ENCODE assay signal across 24 cellular contexts in the genomic region with DNA sequence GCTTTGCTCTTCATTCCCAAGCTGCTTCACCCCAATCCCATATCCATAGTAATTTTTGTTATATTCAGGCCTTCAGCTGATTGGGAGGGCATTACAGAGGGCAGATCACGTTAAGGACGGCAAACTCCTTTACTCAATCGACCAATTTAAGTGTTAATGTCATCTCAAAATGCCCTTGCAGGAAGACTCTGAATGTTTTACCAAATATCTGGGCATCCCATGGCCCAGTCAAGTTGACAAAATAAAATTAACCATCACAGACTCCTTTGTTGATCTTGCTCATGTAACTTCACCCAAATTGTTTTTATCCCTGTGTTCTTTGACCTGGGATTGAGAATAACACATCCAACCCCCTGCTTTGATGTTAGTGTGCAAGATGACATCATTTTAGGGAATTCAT.
"Had no signal": no experiment of that assay in that cellular context is flagged by ENCODE, and none has a peak within 500 bp of the region (broad histone marks: within the 10 kb centered on the region; RNA-seq: fewer than 3 reads in every experiment).

No MANE protein-coding gene starts in this region.

- H3K27ac Mint-ChIP-seq: stimulated activated effector memory CD8-positive, alpha-beta T cell treated with anti-CD3 and anti-CD28 coated beads, Interleukin-12 subunit alpha, Interleukin-12 subunit beta, amount 100 ng/mL, for 72 hours; stimulated activated memory B cell treated with anti-CD40 and anti-IgM and Interleukin-4, amounts not matched to agents 10 μg/mL and 1 μg/mL and 100 μg/mL, for 72 hours; stimulated activated naive B cell treated with anti-CD40 and anti-IgM and Interleukin-4, amounts not matched to agents 10 μg/mL and 1 μg/mL and 100 μg/mL, for 72 hours; stimulated activated naive CD8-positive, alpha-beta T cell treated with anti-CD3 and anti-CD28 coated beads, Interleukin-15, amount 100 ng/mL, for 72 hours; stimulated activated naive CD8-positive, alpha-beta T cell treated with anti-CD3 and anti-CD28 coated beads, Interleukin-15, Interleukin-2, amounts not matched to agents 100 ng/mL and 50 ng/mL, for 24 hours; type B pancreatic cell had no signal

- H3K4me3 Mint-ChIP-seq: stimulated activated effector memory CD8-positive, alpha-beta T cell treated with anti-CD3 and anti-CD28 coated beads, Interleukin-12 subunit alpha, Interleukin-12 subunit beta, amount 100 ng/mL, for 72 hours; stimulated activated memory B cell treated with anti-CD40 and anti-IgM and Interleukin-4, amounts not matched to agents 10 μg/mL and 1 μg/mL and 100 μg/mL, for 72 hours; stimulated activated naive B cell treated with anti-CD40 and anti-IgM and Interleukin-4, amounts not matched to agents 10 μg/mL and 1 μg/mL and 100 μg/mL, for 72 hours; stimulated activated naive CD8-positive, alpha-beta T cell treated with anti-CD3 and anti-CD28 coated beads, Interleukin-15, amount 100 ng/mL, for 72 hours; stimulated activated naive CD8-positive, alpha-beta T cell treated with anti-CD3 and anti-CD28 coated beads, Interleukin-15, Interleukin-2, amounts not matched to agents 100 ng/mL and 50 ng/mL, for 24 hours; type B pancreatic cell had no signal

- H3K36me3 Mint-ChIP-seq: stimulated activated effector memory CD8-positive, alpha-beta T cell treated with anti-CD3 and anti-CD28 coated beads, Interleukin-12 subunit alpha, Interleukin-12 subunit beta, amount 100 ng/mL, for 72 hours; stimulated activated memory B cell treated with anti-CD40 and anti-IgM and Interleukin-4, amounts not matched to agents 10 μg/mL and 1 μg/mL and 100 μg/mL, for 72 hours; stimulated activated naive B cell treated with anti-CD40 and anti-IgM and Interleukin-4, amounts not matched to agents 10 μg/mL and 1 μg/mL and 100 μg/mL, for 72 hours had no signal

- DNase-seq: stimulated activated CD4-positive, alpha-beta T cell treated with anti-CD3 and anti-CD28 coated beads, Interleukin-2, amount 100 ng/mL, for 48 hours; stimulated activated CD4-positive, alpha-beta T cell treated with anti-CD3 and anti-CD28 coated beads, Interleukin-4, amount 100 ng/mL, for 1 hour; stimulated activated CD4-positive, alpha-beta T cell treated with anti-CD3 and anti-CD28 coated beads, Interleukin-4, amount 100 ng/mL, for 24 hours; stimulated activated CD4-positive, alpha-beta T cell treated with anti-CD3 and anti-CD28 coated beads, Interleukin-4, amount 100 ng/mL, for 4 hours; stimulated activated CD8-positive, alpha-beta memory T cell treated with anti-CD3 and anti-CD28 coated beads, Interleukin-4, amount 100 ng/mL, for 48 hours; stimulated activated naive B cell treated with anti-CD40 and anti-IgM and Interleukin-4, amounts not matched to agents 10 μg/mL and 1 μg/mL and 100 μg/mL, for 72 hours; stimulated activated naive CD4-positive, alpha-beta T cell; stimulated activated naive CD4-positive, alpha-beta T cell treated with Interleukin-2 at 50 U/mL for 16 hours; stimulated activated naive CD8-positive, alpha-beta T cell treated with anti-CD3 and anti-CD28 coated beads, Interleukin-15, amount 100 ng/mL, for 72 hours; stimulated activated naive CD8-positive, alpha-beta T cell treated with anti-CD3 and anti-CD28 coated beads, Interleukin-15, Interleukin-2, amounts not matched to agents 100 U/mL and 50 U/mL, for 24 hours; stomach; substantia nigra; testis; thyroid gland; tibial artery; transverse colon; trophoblast cell; upper lobe of left lung; upper lobe of right lung; uterus had no signal

- H3K4me1 Mint-ChIP-seq: stimulated activated effector memory CD8-positive, alpha-beta T cell treated with anti-CD3 and anti-CD28 coated beads, Interleukin-12 subunit alpha, Interleukin-12 subunit beta, amount 100 ng/mL, for 72 hours; stimulated activated memory B cell treated with anti-CD40 and anti-IgM and Interleukin-4, amounts not matched to agents 10 μg/mL and 1 μg/mL and 100 μg/mL, for 72 hours; stimulated activated naive B cell treated with anti-CD40 and anti-IgM and Interleukin-4, amounts not matched to agents 10 μg/mL and 1 μg/mL and 100 μg/mL, for 72 hours; stimulated activated naive CD8-positive, alpha-beta T cell treated with anti-CD3 and anti-CD28 coated beads, Interleukin-15, amount 100 ng/mL, for 72 hours had no signal

- H3K27me3 Mint-ChIP-seq: stimulated activated memory B cell treated with anti-CD40 and anti-IgM and Interleukin-4, amounts not matched to agents 10 μg/mL and 1 μg/mL and 100 μg/mL, for 72 hours; stimulated activated naive B cell treated with anti-CD40 and anti-IgM and Interleukin-4, amounts not matched to agents 10 μg/mL and 1 μg/mL and 100 μg/mL, for 72 hours; stimulated activated naive CD8-positive, alpha-beta T cell treated with anti-CD3 and anti-CD28 coated beads, Interleukin-15, amount 100 ng/mL, for 72 hours; stimulated activated naive CD8-positive, alpha-beta T cell treated with anti-CD3 and anti-CD28 coated beads, Interleukin-15, Interleukin-2, amounts not matched to agents 100 ng/mL and 50 ng/mL, for 24 hours had no signal

- ATAC-seq: stimulated activated effector memory CD8-positive, alpha-beta T cell treated with anti-CD3 and anti-CD28 coated beads, Interleukin-12 subunit alpha, Interleukin-12 subunit beta, amount 100 ng/mL, for 72 hours; stimulated activated memory B cell treated with anti-CD40 and anti-IgM and Interleukin-4, amounts not matched to agents 10 μg/mL and 1 μg/mL and 100 μg/mL, for 72 hours; stimulated activated naive B cell treated with anti-CD40 and anti-IgM and Interleukin-4, amounts not matched to agents 10 μg/mL and 1 μg/mL and 100 μg/mL, for 72 hours; stimulated activated naive CD8-positive, alpha-beta T cell treated with anti-CD3 and anti-CD28 coated beads, Interleukin-15, amount 100 ng/mL, for 72 hours; stimulated activated naive CD8-positive, alpha-beta T cell treated with anti-CD3 and anti-CD28 coated beads, Interleukin-15, Interleukin-2, amounts not matched to agents 100 U/mL and 50 U/mL, for 24 hours; upper lobe of right lung had no signal
